ENCODE assay signal across 9 cellular contexts in the genomic region with DNA sequence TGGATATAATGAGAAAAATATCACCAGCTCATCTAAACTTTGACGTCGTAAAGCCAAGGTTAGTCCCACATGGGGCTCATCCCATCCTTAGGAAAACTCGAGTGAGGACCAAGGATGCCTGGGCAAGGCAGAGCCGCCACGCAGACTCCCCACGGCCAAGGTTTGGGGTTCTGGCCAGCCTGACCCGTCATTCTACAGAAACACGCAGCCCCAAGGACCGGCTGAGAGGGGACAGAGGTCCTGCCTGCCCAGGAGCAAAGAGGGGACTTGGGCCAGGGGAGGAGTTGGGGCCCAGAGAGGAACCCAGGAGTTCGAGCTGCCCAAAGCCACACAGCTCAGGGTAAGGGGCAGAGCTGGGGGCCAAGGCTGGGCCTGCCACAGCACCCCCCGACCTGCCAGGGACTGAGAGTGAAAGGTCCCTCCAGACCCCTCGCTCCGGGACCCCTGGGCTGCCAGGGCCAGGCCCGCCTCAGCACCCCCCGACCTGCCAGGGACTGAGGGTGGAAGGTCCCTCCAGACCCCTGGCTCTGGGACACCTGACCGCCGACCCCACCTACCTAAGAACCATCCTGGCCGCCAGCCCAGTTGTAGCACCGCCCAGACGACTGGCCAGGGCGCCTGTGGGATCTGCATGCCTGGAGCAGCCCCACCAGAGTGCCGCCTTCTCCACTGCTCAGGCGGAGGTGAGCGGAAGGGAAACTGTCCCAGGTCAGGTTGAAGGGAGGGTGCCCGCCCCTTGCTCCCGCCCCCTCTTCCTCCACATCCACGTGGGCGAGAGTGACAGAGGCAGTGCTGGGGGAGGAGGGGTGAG. TPM values are rescaled to one million over a fixed set of nuclear protein-coding genes. Genes with fewer than 3 reads are reported as not detected.
DNase-seq lines count a peak whose midpoint lies in the region; ATAC-seq and TF ChIP-seq lines count a peak whose summit lies in the region.
"Had no signal": no experiment of that assay in that cellular context is flagged by ENCODE, and none has a peak within 500 bp of the region (broad histone marks: within the 10 kb centered on the region; RNA-seq: fewer than 3 reads in every experiment).

Gene PDCD1, minus strand, starts transcription at position 689 of the 811 bp plus-strand sequence. Its CDS starts 56 bp downstream, at position 633.

- peak within 1 kb of the TSS; percentile 97 for H2BK12ac ChIP-seq in neuronal stem cell (ENCODE audit: low read length)

- H3K27ac Mint-ChIP-seq in WTC11 = peak within 1 kb of the TSS; percentile 41

- peak within 1 kb of the TSS; percentile 84 for H2AK5ac ChIP-seq in neuronal stem cell (ENCODE audit: low read depth, low read length)

- H3K4me2 ChIP-seq in neuronal stem cell (ENCODE audit: insufficient read depth, low read length, poor library complexity, severe bottlenecking) = no peak within 1 kb of the TSS

- DNase-seq in WTC11 (ENCODE audit: low spot score) (peak; percentile 49), coronary artery (ENCODE audit: low spot score) (no peak), neuronal stem cell (ENCODE audit: low spot score) (no peak), vagina (ENCODE audit: extremely low spot score in 2 of 2) (no peak), NCI-H2227 treated with DMSO at 0.1 percent for 48 hours (lab: John Stamatoyannopoulos, UW) (no peak), epidermal melanocyte (ENCODE audit: insufficient read length, low spot score) (no peak)

- H2BK5ac ChIP-seq in neuronal stem cell (ENCODE audit: low read length) = peak within 1 kb of the TSS; percentile 53

- intact Hi-C loops in vagina (cut with DNase I) = no loop called here

- no peaks in the 10 kb centered on the region for H3K9me3 ChIP-seq in neuronal stem cell (replicated peaks in 1 of 2; ENCODE audit: control insufficient read depth in 2 of 2, insufficient read depth in 1 of 2, low read depth in 1 of 2, low read length in 2 of 2)
- no peaks in the 10 kb centered on the region for H3K9me3 ChIP-seq in vagina

- H3K27ac ChIP-seq in ACC112 (ENCODE audit: low read depth, low read length) (peak within 1 kb of the TSS; percentile 23; the same call in 1 of the 2 replicates), coronary artery (peak within 1 kb of the TSS; percentile 36 to 79), neuronal stem cell (replicated peaks; ENCODE audit: low read length) (no peak within 1 kb of the TSS), vagina (peak within 1 kb of the TSS; percentile 90)

- no peaks in the 10 kb centered on the region for H3K79me2 ChIP-seq in ACC112 (ENCODE audit: control insufficient read depth, insufficient read depth, low read length, unreplicated experiment)

- peaks cover 9% of the 10 kb centered on the region; the same call in 1 of the 2 replicates for H3K4me1 Mint-ChIP-seq in WTC11

- H2AFZ ChIP-seq in ACC112 (ENCODE audit: low read length, unreplicated experiment) (no peak within 1 kb of the TSS), neuronal stem cell (ENCODE audit: low read length) (no peak within 1 kb of the TSS)

- H3K4ac ChIP-seq in neuronal stem cell (ENCODE audit: low read length) = no peak within 1 kb of the TSS

- no peak within 1 kb of the TSS for H3K4me3 Mint-ChIP-seq in WTC11

- CTCF ChIA-PET in WTC11 (lab: Charles Lee) = no interaction called here

- no peaks in the 10 kb centered on the region for H3K9me3 Mint-ChIP-seq in WTC11

- H3K18ac ChIP-seq in neuronal stem cell (ENCODE audit: low read length) = peak within 1 kb of the TSS; percentile 38

- no CpG with 5 or more reads among the region's 28 CpGs for WGBS in neuronal stem cell (ENCODE audit: extremely low coverage in 2 of 2, insufficient read length in 2 of 2, insufficient replicate concordance in 1 of 2), 2 donors

- H3K36me3 ChIP-seq in ACC112 (ENCODE audit: insufficient read depth, low read length) (no peaks in the 10 kb centered on the region), neuronal stem cell (replicated peaks in 1 of 2; ENCODE audit: control insufficient read depth in 2 of 2, insufficient read depth in 2 of 2, low read length in 2 of 2) (no peaks in the 10 kb centered on the region), vagina (no peaks in the 10 kb centered on the region)

- peak within 1 kb of the TSS; percentile 47 for H2BK120ac ChIP-seq in neuronal stem cell (ENCODE audit: low read depth, low read length)

- H3K4me1 ChIP-seq in ACC112 (ENCODE audit: control insufficient read depth, insufficient read depth, low read length, unreplicated experiment) (peaks cover 9% of the 10 kb centered on the region), neuronal stem cell (ENCODE audit: control insufficient read depth in 2 of 2, insufficient read depth in 1 of 2, low read depth in 1 of 2, low read length in 2 of 2) (peaks cover 0 to 4% of the 10 kb centered on the region in 2 donors), vagina (peaks cover 27% of the 10 kb centered on the region)

- no peaks in the 10 kb centered on the region for H3K27me3 Mint-ChIP-seq in WTC11 (ENCODE audit: low read depth)

- TF ChIP-seq CTCF in WTC11 (IDR thresholded peaks at IDR 0.05) = no peak
- no peak for TF ChIP-seq CTCF in coronary artery (IDR thresholded peaks at IDR 0.05)
- TF ChIP-seq CTCF in vagina (IDR thresholded peaks at IDR 0.05) = no peak

- peak within 1 kb of the TSS; percentile 67 for H2BK15ac ChIP-seq in neuronal stem cell (ENCODE audit: low read length)

- H3K79me1 ChIP-seq in neuronal stem cell (ENCODE audit: low read depth, low read length) = no peaks in the 10 kb centered on the region

- H4K91ac ChIP-seq in neuronal stem cell (ENCODE audit: low read depth, low read length, poor library complexity) = no peak within 1 kb of the TSS

- TF ChIP-seq POLR2A in vagina (IDR thresholded peaks at IDR 0.05) = no peak

- POLR2A ChIA-PET in WTC11 (lab: Charles Lee) = interaction anchor here (0.6 kb wide), 1 partner anchor 80 kb away, joined by 3 read pairs; no protein-coding TSS in a partner anchor

- peak; percentile 33 for ATAC-seq in GM21526 (IDR thresholded peaks at IDR 0.05; ENCODE audit: low FRiP score, unreplicated experiment)
- peak; percentile 74 for ATAC-seq in WTC11

- no peak within 1 kb of the TSS for H4K8ac ChIP-seq in neuronal stem cell (ENCODE audit: low read depth, low read length)

- H3K9ac ChIP-seq in neuronal stem cell (ENCODE audit: low read depth, low read length, poor library complexity) = peak within 1 kb of the TSS; percentile 44

- H3K27me3 ChIP-seq in ACC112 (ENCODE audit: insufficient read depth, low read length) (peaks cover 9% of the 10 kb centered on the region; the same call in 1 of the 2 replicates), neuronal stem cell (ENCODE audit: control insufficient read depth in 3 of 3, insufficient read depth in 3 of 3, low read depth in 1 of 3, low read length in 3 of 3) (peaks cover 0 to 18% (median 2%) of the 10 kb centered on the region in 3 experiments), vagina (no peaks in the 10 kb centered on the region)

- H3K36me3 Mint-ChIP-seq in WTC11 = no peaks in the 10 kb centered on the region

- H3K23ac ChIP-seq in neuronal stem cell (ENCODE audit: low read depth, low read length, poor library complexity) = peak within 1 kb of the TSS; percentile 91

- peak within 1 kb of the TSS; percentile 62 for H3K4me3 ChIP-seq in ACC112 (ENCODE audit: low read depth, low read length)
- H3K4me3 ChIP-seq in coronary artery = peak within 1 kb of the TSS; percentile 62
- H3K4me3 ChIP-seq in neuronal stem cell (ENCODE audit: low read length in 2 of 2) = no peak within 1 kb of the TSS
- H3K4me3 ChIP-seq in vagina = peak within 1 kb of the TSS; percentile 27 to 34

- peak within 1 kb of the TSS; percentile 63 for H3K14ac ChIP-seq in neuronal stem cell (ENCODE audit: low read length)

TF ChIP-seq in WTC11, 78 proteins besides CTCF, POLR2A, EP300 and RAD21:
- TF ChIP-seq ZNF121 (CRISPR knock-in tag; IDR thresholded peaks at IDR 0.05) = 0 out of 2 replicates have a peak, but pooled peaks have one; percentile 12
- TF ChIP-seq SP1 (CRISPR knock-in tag; conservative IDR thresholded peaks at IDR 0.05) = peak; percentile 36; the same call in 1 of the 2 replicates
- no peak for TF ChIP-seq ATF1 (CRISPR knock-in tag; IDR thresholded peaks at IDR 0.05)
TF ChIP-seq in WTC11: peak in this region for 2.

RNA-seq across cellular contexts. Expression of gene PDCD1, which starts in this region (rescaled TPM):
- 0.25 to 0.52 TPM (median 0.30 TPM) in 3 replicates for total RNA-seq in WTC11 (2021)
- not detected for polyA plus RNA-seq in neuronal stem cell (2013, experiment 1 of 2)
- polyA plus RNA-seq in neuronal stem cell (2013, experiment 2 of 2) = not detected
- 3.9 TPM for total RNA-seq in vagina
- total RNA-seq: bronchial epithelial cell had no signal

Comparison
In these comparisons a context has a peak if more than half of its experiments do, and no peak if none do; other contexts are left out.
1. Peak in DNase-seq and ATAC-seq in WTC11; RNA of the gene not detected or under 1 TPM.
2. H3K4me3 ChIP-seq: peak in ACC112 (single experiment), coronary artery (single experiment) and vagina (2 of 2); none in neuronal stem cell (0 of 2).